1 cellular context compared by ENCODE assay signal in the genomic region with DNA sequence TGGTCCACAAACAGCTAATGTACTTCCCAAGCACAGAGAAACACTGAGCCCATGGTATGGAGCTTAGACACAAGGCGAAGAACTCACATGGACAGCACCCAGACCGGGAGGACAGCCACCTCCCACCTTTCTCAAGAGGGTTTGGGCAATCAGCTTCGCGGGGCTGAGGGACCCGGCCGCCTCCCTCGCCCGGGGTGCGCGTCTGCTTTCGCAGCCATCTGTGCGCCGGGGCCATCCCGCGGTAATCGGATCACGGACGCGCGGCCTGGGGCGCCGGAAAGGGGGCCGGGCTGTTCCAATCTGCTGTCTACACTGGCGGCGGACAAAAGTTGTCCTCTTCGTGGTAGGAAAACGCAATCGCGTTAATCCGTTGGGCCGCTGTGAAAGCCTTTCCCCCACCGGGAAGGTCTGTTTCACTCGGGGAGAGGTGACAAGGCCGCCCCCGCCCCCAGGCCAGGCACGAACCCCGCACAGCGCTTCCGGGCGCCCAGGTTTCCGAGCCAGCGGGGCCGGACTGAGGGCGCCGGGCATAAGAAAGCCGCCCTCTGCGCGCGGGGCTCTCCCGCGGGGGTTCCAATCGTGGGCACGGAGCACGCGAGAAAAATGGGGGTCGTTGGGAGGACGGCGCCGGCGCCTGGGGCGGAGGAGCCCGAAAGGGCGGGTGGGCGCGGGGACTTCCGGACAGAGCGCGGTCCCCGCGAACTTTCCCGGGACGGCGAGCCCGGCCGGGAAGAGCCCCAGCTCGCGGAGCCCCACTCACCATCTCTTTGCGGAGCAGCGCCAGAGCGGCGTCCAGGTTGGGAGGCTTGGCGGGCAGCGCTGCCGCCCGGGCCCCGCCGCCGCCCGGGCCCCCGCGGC.
TF ChIP-seq lines count a peak whose summit lies in the region.

No MANE protein-coding gene starts in this region.

TF ChIP-seq in A549, 52 proteins besides CTCF, POLR2A, EP300 and RAD21 (continued from another document):
- TF ChIP-seq, protein P1, sequence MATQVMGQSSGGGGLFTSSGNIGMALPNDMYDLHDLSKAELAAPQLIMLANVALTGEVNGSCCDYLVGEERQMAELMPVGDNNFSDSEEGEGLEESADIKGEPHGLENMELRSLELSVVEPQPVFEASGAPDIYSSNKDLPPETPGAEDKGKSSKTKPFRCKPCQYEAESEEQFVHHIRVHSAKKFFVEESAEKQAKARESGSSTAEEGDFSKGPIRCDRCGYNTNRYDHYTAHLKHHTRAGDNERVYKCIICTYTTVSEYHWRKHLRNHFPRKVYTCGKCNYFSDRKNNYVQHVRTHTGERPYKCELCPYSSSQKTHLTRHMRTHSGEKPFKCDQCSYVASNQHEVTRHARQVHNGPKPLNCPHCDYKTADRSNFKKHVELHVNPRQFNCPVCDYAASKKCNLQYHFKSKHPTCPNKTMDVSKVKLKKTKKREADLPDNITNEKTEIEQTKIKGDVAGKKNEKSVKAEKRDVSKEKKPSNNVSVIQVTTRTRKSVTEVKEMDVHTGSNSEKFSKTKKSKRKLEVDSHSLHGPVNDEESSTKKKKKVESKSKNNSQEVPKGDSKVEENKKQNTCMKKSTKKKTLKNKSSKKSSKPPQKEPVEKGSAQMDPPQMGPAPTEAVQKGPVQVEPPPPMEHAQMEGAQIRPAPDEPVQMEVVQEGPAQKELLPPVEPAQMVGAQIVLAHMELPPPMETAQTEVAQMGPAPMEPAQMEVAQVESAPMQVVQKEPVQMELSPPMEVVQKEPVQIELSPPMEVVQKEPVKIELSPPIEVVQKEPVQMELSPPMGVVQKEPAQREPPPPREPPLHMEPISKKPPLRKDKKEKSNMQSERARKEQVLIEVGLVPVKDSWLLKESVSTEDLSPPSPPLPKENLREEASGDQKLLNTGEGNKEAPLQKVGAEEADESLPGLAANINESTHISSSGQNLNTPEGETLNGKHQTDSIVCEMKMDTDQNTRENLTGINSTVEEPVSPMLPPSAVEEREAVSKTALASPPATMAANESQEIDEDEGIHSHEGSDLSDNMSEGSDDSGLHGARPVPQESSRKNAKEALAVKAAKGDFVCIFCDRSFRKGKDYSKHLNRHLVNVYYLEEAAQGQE (IDR thresholded peaks at IDR 0.05) = peak; percentile 46; the same call in 1 of the 2 replicates
